In genomic region chr6:159042003-159042823, GRCh38 we compare ENCODE assay signal across 8 cellular contexts. TPM values are rescaled to one million over a fixed set of nuclear protein-coding genes. Genes with fewer than 3 reads are reported as not detected.
A peak's percentile ranks its signal among the peaks of the same experiment; 100 is the strongest.
DNase-seq lines count a peak whose midpoint lies in the region; ATAC-seq and TF ChIP-seq lines count a peak whose summit lies in the region.

No MANE protein-coding gene starts in this region.

- H3K27ac ChIP-seq in coronary artery = peak overlapping the region in 1 of 2 donors; percentile 58

- intact Hi-C loops in left colon (cut with DNase I, micrococcal nuclease) = loop anchor here (5.0 to 10.0 kb wide), 2 partner anchors 63 to 95 kb away; no protein-coding TSS in a partner anchor

- ATAC-seq in GM18498 (IDR thresholded peaks at IDR 0.05; ENCODE audit: unreplicated experiment) = peak; percentile 39
- ATAC-seq in HG03342 (IDR thresholded peaks at IDR 0.05; ENCODE audit: unreplicated experiment) = peak; percentile 35
- peak; percentile 94 for ATAC-seq in left colon

- peak overlapping the region; percentile 44 for H3K4me3 ChIP-seq in coronary artery

- DNase-seq in A172 (ENCODE audit: low spot score) = peak; percentile 68
- DNase-seq in NCI-H510A treated with DMSO at 0.1 percent for 48 hours (lab: John Stamatoyannopoulos, UW) = peak; percentile 62
- DNase-seq in activated CD4-positive, alpha-beta T cell treated with anti-CD3 and anti-CD28 coated beads for 4 hours = peak; percentile 71 to 73
- DNase-seq in coronary artery (ENCODE audit: low spot score) = no peak
- DNase-seq in left colon = peak; percentile 70 to 76
- DNase-seq in stimulated activated CD4-positive, alpha-beta T cell treated with anti-CD3 and anti-CD28 coated beads, Interleukin-2, amount 100 ng/mL, for 48 hours = peak; percentile 56 to 61

- TF ChIP-seq CTCF in coronary artery (IDR thresholded peaks at IDR 0.05) = peak; percentile 80

RNA-seq across cellular contexts. Expression of gene TAGAP, which starts 2.6 kb away (rescaled TPM):
- total RNA-seq in A172 (2014; rRNA removed; shearing (Covaris generic)) = not detected in 2 replicates
- 1 to 10 TPM; 2.2 to 2.8 TPM for total RNA-seq in left colon

RNA-seq across cellular contexts. Expression of gene RSPH3, which starts 42.2 kb away (rescaled TPM):
- total RNA-seq in A172 (2014; rRNA removed; shearing (Covaris generic)) = 3.3 and 4.4 TPM in 2 replicates
- total RNA-seq in left colon = 10 to 100 TPM; 17.6 to 20.0 TPM

Comparison
In these comparisons a context has a peak if more than half of its experiments do, and no peak if none do; other contexts are left out.
1. ATAC-seq: peak in every context shown above with its lines; median percentile 94 in left colon; 39 in GM18498; 35 in HG03342.